Comparison of ENCODE assay signal across 26 cellular contexts in genomic region chr11:44223261-44223660, GRCh38.
A peak's percentile ranks its signal among the peaks of the same experiment; 100 is the strongest.
DNase-seq lines count a peak whose midpoint lies in the region; ATAC-seq and TF ChIP-seq lines count a peak whose summit lies in the region.
"Had no signal": no experiment of that assay in that cellular context is flagged by ENCODE, and none has a peak within 500 bp of the region (broad histone marks: within the 10 kb centered on the region; RNA-seq: fewer than 3 reads in every experiment).

No MANE protein-coding gene starts in this region.

- POLR2A ChIA-PET in PC-3 (lab: Charles Lee; ENCODE audit: unreplicated experiment): no interaction called here
- POLR2A ChIA-PET in CD8-positive, alpha-beta T cell (lab: Charles Lee): no interaction called here

- no peaks in the 10 kb centered on the region for H3K9me3 Mint-ChIP-seq in CD8-positive, alpha-beta T cell
- H3K9me3 Mint-ChIP-seq: activated naive CD4-positive, alpha-beta T cell treated with anti-CD3 and anti-CD28 coated beads, Interleukin-2, amount 10 ng/mL, durations not matched to agents 7 days and 5 days; activated T-cell treated with anti-CD3 and anti-CD28 coated beads, Interleukin-2, amount 50 U/mL, for 4 hours; endodermal cell; stimulated activated naive B cell treated with anti-CD40 and anti-IgM and Interleukin-4, amounts not matched to agents 10 μg/mL and 1 μg/mL and 100 μg/mL, for 72 hours had no signal

- TF ChIP-seq POLR2A in tibial nerve (IDR thresholded peaks at IDR 0.05) (no peak), Peyer's patch (IDR thresholded peaks at IDR 0.05) (no peak)

- H3F3A ChIP-seq in GM23248 (ENCODE audit: insufficient read depth): peaks cover 18% of the 10 kb centered on the region; the same call in 1 of the 2 replicates
- no peaks in the 10 kb centered on the region for H3F3A ChIP-seq in PC-3 (ENCODE audit: low read length, unreplicated experiment)

- no peak overlapping the region for H3K4me3 Mint-ChIP-seq in CD8-positive, alpha-beta T cell
- H3K4me3 Mint-ChIP-seq: activated naive CD4-positive, alpha-beta T cell treated with anti-CD3 and anti-CD28 coated beads, Interleukin-2, amount 10 ng/mL, durations not matched to agents 7 days and 5 days; activated T-cell treated with anti-CD3 and anti-CD28 coated beads, Interleukin-2, amount 50 U/mL, for 4 hours; endodermal cell; stimulated activated naive B cell treated with anti-CD40 and anti-IgM and Interleukin-4, amounts not matched to agents 10 μg/mL and 1 μg/mL and 100 μg/mL, for 72 hours had no signal

- no peaks in the 10 kb centered on the region for H3K27me3 Mint-ChIP-seq in CD8-positive, alpha-beta T cell (ENCODE audit: low read depth)
- H3K27me3 Mint-ChIP-seq: activated naive CD4-positive, alpha-beta T cell treated with anti-CD3 and anti-CD28 coated beads, Interleukin-2, amount 10 ng/mL, durations not matched to agents 7 days and 5 days; stimulated activated naive B cell treated with anti-CD40 and anti-IgM and Interleukin-4, amounts not matched to agents 10 μg/mL and 1 μg/mL and 100 μg/mL, for 72 hours had no signal

- peaks cover 41% of the 10 kb centered on the region for H3K4me1 ChIP-seq in GM23248 (ENCODE audit: insufficient read depth)
- H3K4me1 ChIP-seq in PC-3 (ENCODE audit: insufficient read depth, low read length): peaks cover under 1% of the 10 kb centered on the region; the same call in 1 of the 2 replicates
- H3K4me1 ChIP-seq in tibial nerve: peaks cover 0 to 23% (median 0%) of the 10 kb centered on the region in 4 donors
- H3K4me1 ChIP-seq in Peyer's patch: no peaks in the 10 kb centered on the region
- H3K4me1 ChIP-seq in CD8-positive, alpha-beta T cell (ENCODE audit: insufficient read depth, low read length): no peaks in the 10 kb centered on the region
- H3K4me1 ChIP-seq: Caco-2, colonic mucosa, esophagus squamous epithelium, HAP-1, tibial artery had no signal

- no peaks in the 10 kb centered on the region for H3K9me2 ChIP-seq in GM23248 (ENCODE audit: insufficient read depth)
- no peaks in the 10 kb centered on the region for H3K9me2 ChIP-seq in PC-3 (replicated peaks; ENCODE audit: low read length)

- in situ Hi-C loops in GM23248 (cut with MboI): no loop called here

- BruUV-seq in PC-3 (replicated peaks; lab: Mats Ljungman, UMichigan): no TSS peak

- H3K27ac Mint-ChIP-seq in CD8-positive, alpha-beta T cell: no peak overlapping the region
- H3K27ac Mint-ChIP-seq: activated naive CD4-positive, alpha-beta T cell treated with anti-CD3 and anti-CD28 coated beads, Interleukin-2, amount 10 ng/mL, durations not matched to agents 7 days and 5 days; endodermal cell; stimulated activated naive B cell treated with anti-CD40 and anti-IgM and Interleukin-4, amounts not matched to agents 10 μg/mL and 1 μg/mL and 100 μg/mL, for 72 hours had no signal

- H3K4me1 Mint-ChIP-seq in CD8-positive, alpha-beta T cell (ENCODE audit: low read depth): peaks cover 19% of the 10 kb centered on the region
- H3K4me1 Mint-ChIP-seq: endodermal cell; stimulated activated naive B cell treated with anti-CD40 and anti-IgM and Interleukin-4, amounts not matched to agents 10 μg/mL and 1 μg/mL and 100 μg/mL, for 72 hours had no signal

- H3K27me3 ChIP-seq in GM23248 (replicated peaks; ENCODE audit: insufficient read depth) (no peaks in the 10 kb centered on the region), PC-3 (ENCODE audit: low read length) (no peaks in the 10 kb centered on the region), tibial nerve (no peaks in the 10 kb centered on the region), Peyer's patch (no peaks in the 10 kb centered on the region)
- no peaks in the 10 kb centered on the region for H3K27me3 ChIP-seq in CD8-positive, alpha-beta T cell (ENCODE audit: insufficient read depth, low read length)
- H3K27me3 ChIP-seq: colonic mucosa, esophagus squamous epithelium, heart left ventricle, tibial artery had no signal

- H3K36me3 Mint-ChIP-seq in CD8-positive, alpha-beta T cell: peaks cover 44% of the 10 kb centered on the region

- H3K27ac ChIP-seq in GM23248 (no peak overlapping the region), PC-3 (ENCODE audit: low read length) (no peak overlapping the region), tibial nerve (no peak overlapping the region), Peyer's patch (no peak overlapping the region)
- no peak overlapping the region for H3K27ac ChIP-seq in CD8-positive, alpha-beta T cell (ENCODE audit: low read depth, low read length)
- H3K27ac ChIP-seq: colonic mucosa, esophagus squamous epithelium, tibial artery had no signal

- TF ChIP-seq EP300 in tibial nerve (IDR thresholded peaks at IDR 0.05): no peak

- intact Hi-C loops in PC-3 (cut with micrococcal nuclease): no loop called here
- intact Hi-C loops in CD8-positive, alpha-beta T cell (cut with DNase I, micrococcal nuclease): no loop called here

- DNase-seq in GM23248 (peak; percentile 83), PC-3 (peak; percentile 27), dedifferentiated amniotic fluid mesenchymal stem cell (ENCODE audit: extremely low spot score) (peak; percentile 41), tibial nerve (ENCODE audit: low spot score in 2 of 2) (no peak), Peyer's patch (no peak), DMS114 treated with DMSO at 0.1 percent for 48 hours (lab: John Stamatoyannopoulos, UW; ENCODE audit: unreplicated experiment) (no peak)
- no peak for DNase-seq in CD8-positive, alpha-beta T cell
- DNase-seq: activated CD4-positive, alpha-beta T cell treated with anti-CD3 and anti-CD28 coated beads for 1 hour; activated naive CD4-positive, alpha-beta T cell treated with anti-CD3 and anti-CD28 coated beads, Interleukin-2, amount 10 ng/mL, durations not matched to agents 7 days and 5 days; activated T-cell treated with anti-CD3 and anti-CD28 coated beads, Interleukin-2, amount 50 U/mL, for 4 hours; aorta; Caco-2; colonic mucosa; endodermal cell; esophagus squamous epithelium; mesendoderm; NCI-H1436 treated with DMSO at 0.1 percent for 48 hours; NCI-H774; nucleus accumbens; stimulated activated CD4-positive, alpha-beta T cell treated with anti-CD3 and anti-CD28 coated beads, Interleukin-2, amount 100 ng/mL, for 48 hours; stimulated activated naive B cell treated with anti-CD40 and anti-IgM and Interleukin-4, amounts not matched to agents 10 μg/mL and 1 μg/mL and 100 μg/mL, for 72 hours; tibial artery had no signal

- no peak overlapping the region for H2AFZ ChIP-seq in GM23248
- no peak overlapping the region for H2AFZ ChIP-seq in PC-3 (ENCODE audit: low read length)

- peak; percentile 22; the same call in 1 of the 2 replicates for ATAC-seq in PC-3
- no peak for ATAC-seq in CD8-positive, alpha-beta T cell
- ATAC-seq: activated T-cell treated with anti-CD3 and anti-CD28 coated beads, Interleukin-2, amount 50 U/mL, for 4 hours; Right ventricle myocardium inferior; stimulated activated naive B cell treated with anti-CD40 and anti-IgM and Interleukin-4, amounts not matched to agents 10 μg/mL and 1 μg/mL and 100 μg/mL, for 72 hours had no signal

- H3K4me3 ChIP-seq in GM23248 (no peak overlapping the region), PC-3 (ENCODE audit: low read length) (no peak overlapping the region), tibial nerve (no peak overlapping the region), Peyer's patch (no peak overlapping the region)
- no peak overlapping the region for H3K4me3 ChIP-seq in CD8-positive, alpha-beta T cell (ENCODE audit: low read depth, low read length)
- H3K4me3 ChIP-seq: colonic mucosa, esophagus squamous epithelium, HAP-1, heart left ventricle, smooth muscle cell, tibial artery had no signal

- H3K9ac ChIP-seq in GM23248: no peak overlapping the region
- H3K9ac ChIP-seq in PC-3 (ENCODE audit: low read length): no peak overlapping the region

- H3K79me2 ChIP-seq in GM23248 (ENCODE audit: insufficient read depth) (no peaks in the 10 kb centered on the region), PC-3 (ENCODE audit: low read length) (no peaks in the 10 kb centered on the region)

- H3K4me2 ChIP-seq in GM23248 (ENCODE audit: unreplicated experiment): peak overlapping the region; percentile 27
- no peak overlapping the region for H3K4me2 ChIP-seq in PC-3 (ENCODE audit: low read length)
- H3K4me2 ChIP-seq: smooth muscle cell had no signal

- H3K9me3 ChIP-seq in GM23248 (ENCODE audit: low read depth) (no peaks in the 10 kb centered on the region), PC-3 (ENCODE audit: low read length) (no peaks in the 10 kb centered on the region), tibial nerve (no peaks in the 10 kb centered on the region), Peyer's patch (no peaks in the 10 kb centered on the region)
- H3K9me3 ChIP-seq in CD8-positive, alpha-beta T cell (ENCODE audit: low read length): no peaks in the 10 kb centered on the region
- H3K9me3 ChIP-seq: Caco-2, colonic mucosa, esophagus squamous epithelium, HAP-1, heart left ventricle, tibial artery had no signal

- H3K36me3 ChIP-seq in GM23248 (ENCODE audit: low read depth): no peaks in the 10 kb centered on the region
- H3K36me3 ChIP-seq in PC-3 (ENCODE audit: low read depth, low read length): no peaks in the 10 kb centered on the region
- H3K36me3 ChIP-seq in tibial nerve: no peaks in the 10 kb centered on the region
- no peaks in the 10 kb centered on the region for H3K36me3 ChIP-seq in Peyer's patch
- H3K36me3 ChIP-seq in CD8-positive, alpha-beta T cell (ENCODE audit: insufficient read depth, low read length): no peaks in the 10 kb centered on the region
- H3K36me3 ChIP-seq: colonic mucosa, esophagus squamous epithelium, HAP-1, heart left ventricle, tibial artery had no signal

- TF ChIP-seq CTCF in PC-3 (conservative IDR thresholded peaks at IDR 0.05; ENCODE audit: low read depth, low read length) (no peak), tibial nerve (IDR thresholded peaks at IDR 0.05) (no peak), Peyer's patch (IDR thresholded peaks at IDR 0.05) (no peak)
- TF ChIP-seq CTCF in CD8-positive, alpha-beta T cell (IDR thresholded peaks at IDR 0.05): no peak

- CTCF ChIA-PET in PC-3 (lab: Charles Lee): no interaction called here
- CTCF ChIA-PET in CD8-positive, alpha-beta T cell (lab: Charles Lee): no interaction called here

- no peaks in the 10 kb centered on the region for H4K20me1 ChIP-seq in GM23248 (ENCODE audit: insufficient read depth)
- H4K20me1 ChIP-seq in PC-3 (ENCODE audit: low read length): no peaks in the 10 kb centered on the region

Comparison
In these comparisons a context has a peak if more than half of its experiments do, and no peak if none do; other contexts are left out.
1. DNase-seq: peak in GM23248 (single experiment), PC-3 (single experiment) and dedifferentiated amniotic fluid mesenchymal stem cell (single experiment); none in tibial nerve (0 of 2), Peyer's patch (0 of 3), CD8-positive, alpha-beta T cell (0 of 7) and DMS114 treated with DMSO at 0.1 percent for 48 hours (single experiment).